ENCODE assay signal across 18 cellular contexts in genomic region chr6:150229775-150230561, GRCh38.
DNase-seq lines count a peak whose midpoint lies in the region; ATAC-seq, FAIRE-seq and TF ChIP-seq lines count a peak whose summit lies in the region.
"Had no signal": no experiment of that assay in that cellular context is flagged by ENCODE, and none has a peak within 500 bp of the region (broad histone marks: within the 10 kb centered on the region; RNA-seq: fewer than 3 reads in every experiment).

No MANE protein-coding gene starts in this region.

- peaks cover 0 to 5% of the 10 kb centered on the region in 2 experiments; a peak in 1 of 3 replicates for H3K36me3 ChIP-seq in HEK293 (ENCODE audit: control insufficient read depth in 2 of 2, insufficient read depth in 1 of 2, low read length in 2 of 2)
- H3K36me3 ChIP-seq in astrocyte (ENCODE audit: insufficient read depth, low read length) = no peaks in the 10 kb centered on the region
- H3K36me3 ChIP-seq: brain microvascular endothelial cell had no signal

- CTCF ChIA-PET in HEK293 (lab: Yijun Ruan, JAX) = interaction anchor here (0.5 to 0.8 kb wide), 2 partner anchors 51 to 94 kb away, joined by 4 to 6 read pairs; no protein-coding TSS in a partner anchor

- peak overlapping the region; percentile 63 for H3K4me2 ChIP-seq in astrocyte (ENCODE audit: low read length)

- no peaks in the 10 kb centered on the region for H3K79me2 ChIP-seq in astrocyte (ENCODE audit: insufficient read depth, low read length)

- peaks cover 32% of the 10 kb centered on the region for H3K4me1 Mint-ChIP-seq in astrocyte (ENCODE audit: low read depth, unreplicated experiment)
- H3K4me1 Mint-ChIP-seq: stimulated activated naive B cell treated with anti-CD40 and anti-IgM and Interleukin-4, amounts not matched to agents 10 μg/mL and 1 μg/mL and 100 μg/mL, for 72 hours had no signal

- no peaks in the 10 kb centered on the region for H3K36me3 Mint-ChIP-seq in astrocyte (ENCODE audit: low read depth, unreplicated experiment)
- H3K36me3 Mint-ChIP-seq: CD4-positive, CD25-positive, alpha-beta regulatory T cell had no signal

- peak overlapping the region; percentile 20 for H2AFZ ChIP-seq in astrocyte (ENCODE audit: low read depth, low read length)

- H3K4me3 Mint-ChIP-seq in astrocyte (ENCODE audit: unreplicated experiment) = no peak overlapping the region
- H3K4me3 Mint-ChIP-seq: CD4-positive, CD25-positive, alpha-beta regulatory T cell; naive thymus-derived CD8-positive, alpha-beta T cell; stimulated activated naive B cell treated with anti-CD40 and anti-IgM and Interleukin-4, amounts not matched to agents 10 μg/mL and 1 μg/mL and 100 μg/mL, for 72 hours had no signal

- POLR2A ChIA-PET in HEK293 (lab: Yijun Ruan, JAX) = no interaction called here

- H3K27ac Mint-ChIP-seq in astrocyte (ENCODE audit: unreplicated experiment) = peak overlapping the region; percentile 79
- H3K27ac Mint-ChIP-seq: CD4-positive, CD25-positive, alpha-beta regulatory T cell; naive thymus-derived CD8-positive, alpha-beta T cell; stimulated activated naive B cell treated with anti-CD40 and anti-IgM and Interleukin-4, amounts not matched to agents 10 μg/mL and 1 μg/mL and 100 μg/mL, for 72 hours had no signal

- no peak overlapping the region for H3K27ac ChIP-seq in HEK293 (ENCODE audit: extremely low read depth, low read depth, low read length)
- peak overlapping the region; percentile 17 for H3K27ac ChIP-seq in astrocyte (ENCODE audit: low read depth, low read length)
- H3K27ac ChIP-seq: brain microvascular endothelial cell had no signal

- H3K4me3 ChIP-seq in HEK293 (ENCODE audit: low read depth, low read length) (no peak overlapping the region), astrocyte (ENCODE audit: insufficient read depth, low read depth, low read length) (no peak overlapping the region)

- H3K27me3 ChIP-seq in astrocyte (ENCODE audit: insufficient read depth, low read length) = no peaks in the 10 kb centered on the region
- H3K27me3 ChIP-seq: brain microvascular endothelial cell had no signal

- no peaks in the 10 kb centered on the region for H3K9me3 ChIP-seq in HEK293 (ENCODE audit: control insufficient read depth, insufficient read depth, low read depth, low read length)
- no peaks in the 10 kb centered on the region for H3K9me3 ChIP-seq in astrocyte (ENCODE audit: insufficient read depth, low read depth, low read length)

- TF ChIP-seq CTCF in HEK293 (tag by site-specific recombination; IDR thresholded peaks at IDR 0.05) (no peak), astrocyte (IDR thresholded peaks at IDR 0.05; ENCODE audit: insufficient read depth, low read depth, low read length) (no peak)

- H3K9ac ChIP-seq in astrocyte (ENCODE audit: low read length) = peak overlapping the region; percentile 31

- FAIRE-seq in astrocyte (lab: Jason Lieb, UNC) = no peak

- no peaks in the 10 kb centered on the region for H3K4me1 ChIP-seq in HEK293 (ENCODE audit: control insufficient read depth, insufficient read depth, low read length)
- H3K4me1 ChIP-seq in astrocyte (ENCODE audit: insufficient read depth, low read length) = peaks cover 20% of the 10 kb centered on the region

- H4K20me1 ChIP-seq in astrocyte (ENCODE audit: insufficient read depth, low read length) = no peaks in the 10 kb centered on the region

- DNase-seq in AG20443 (ENCODE audit: low spot score) (peak; percentile 71), astrocyte (ENCODE audit: low read depth) (peak; percentile 66), kidney glomerular epithelial cell (lab: John Stamatoyannopoulos, UW) (peak; percentile 43), DMS153 (lab: John Stamatoyannopoulos, UW) (no peak), superior temporal gyrus (ENCODE audit: extremely low spot score) (no peak), activated gamma-delta T cell treated with Interleukin-2 at 50 U/mL for 16 hours (no peak)
- DNase-seq: activated CD4-positive, CD25-positive, alpha-beta regulatory T cell treated with anti-CD3 and anti-CD28 coated beads, Interleukin-2, amount 50 U/mL, for 72 hours; brain microvascular endothelial cell; CD4-positive, CD25-positive, alpha-beta regulatory T cell; GF-D8; naive thymus-derived CD8-positive, alpha-beta T cell; NCI-H1092 treated with DMSO at 0.1 percent for 48 hours; NCI-H446 treated with DMSO at 0.1 percent for 48 hours; stimulated activated CD4-positive, alpha-beta T cell treated with anti-CD3 and anti-CD28 coated beads, Interleukin-4, amount 100 ng/mL, for 1 hour; stimulated activated naive B cell treated with anti-CD40 and anti-IgM and Interleukin-4, amounts not matched to agents 10 μg/mL and 1 μg/mL and 100 μg/mL, for 72 hours; SW 1271 had no signal

- H3K9me3 Mint-ChIP-seq in astrocyte (ENCODE audit: unreplicated experiment) = no peaks in the 10 kb centered on the region

- no peaks in the 10 kb centered on the region for H3K27me3 Mint-ChIP-seq in astrocyte (ENCODE audit: low read depth, unreplicated experiment)

- no peak for ATAC-seq in HG03565 (IDR thresholded peaks at IDR 0.05; ENCODE audit: unreplicated experiment)
- ATAC-seq: naive thymus-derived CD8-positive, alpha-beta T cell; stimulated activated naive B cell treated with anti-CD40 and anti-IgM and Interleukin-4, amounts not matched to agents 10 μg/mL and 1 μg/mL and 100 μg/mL, for 72 hours had no signal

TF ChIP-seq in HEK293, 187 proteins besides CTCF, POLR2A, EP300 and RAD21:
- TF ChIP-seq SP3 (tag by site-specific recombination; IDR thresholded peaks at IDR 0.05) (no peak), KLF1 (tag by site-specific recombination; IDR thresholded peaks at IDR 0.05) (0 out of 2 replicates have a peak, but pooled peaks have one; percentile 14)

Comparison
In these comparisons a context has a peak if more than half of its experiments do, and no peak if none do; other contexts are left out.
1. DNase-seq: peak in AG20443 (single experiment), astrocyte (single experiment) and kidney glomerular epithelial cell (single experiment); none in DMS153 (single experiment), superior temporal gyrus (single experiment) and activated gamma-delta T cell treated with Interleukin-2 at 50 U/mL for 16 hours (single experiment).